In genomic region chr1:179954494-179955317, GRCh38 we compare ENCODE assay signal across 8 cellular contexts. TPM values are rescaled to one million over a fixed set of nuclear protein-coding genes. Genes with fewer than 3 reads are reported as not detected.
A peak's percentile ranks its signal among the peaks of the same experiment; 100 is the strongest.
DNase-seq lines count a peak whose midpoint lies in the region; ATAC-seq, FAIRE-seq and TF ChIP-seq lines count a peak whose summit lies in the region.

Gene CEP350, plus strand, starts transcription at chr1:179954810. Its CDS starts 31,372 bp downstream, at chr1:179986182.

- no peak; the same call in 1 of the 2 replicates for TF ChIP-seq RAD21 in HepG2 (CRISPR knock-in tag; IDR thresholded peaks at IDR 0.05)

- ATAC-seq in GM19438 (IDR thresholded peaks at IDR 0.05; ENCODE audit: low read depth, unreplicated experiment): peak; percentile 90
- ATAC-seq in HG03575 (IDR thresholded peaks at IDR 0.05; ENCODE audit: extremely low read depth, insufficient number of reproducible peaks, low FRiP score, unreplicated experiment): peak; percentile 87
- peak; percentile 98 for ATAC-seq in HepG2

- no peaks in the 10 kb centered on the region for H3K36me3 Mint-ChIP-seq in activated CD4-positive, alpha-beta memory T cell treated with anti-CD3 and anti-CD28 coated beads for 36 hours

- peak within 1 kb of the TSS; percentile 82 for H3K4me2 ChIP-seq in HepG2 (ENCODE audit: low read depth, low read length)

- peak; percentile 98 for DNase-seq in CD1c-positive myeloid dendritic cell (ENCODE audit: extremely low spot score)
- DNase-seq in NCI-H82 treated with DMSO at 0.1 percent for 48 hours (lab: John Stamatoyannopoulos, UW; ENCODE audit: unreplicated experiment): peak; percentile 99
- peak; percentile 99 for DNase-seq in activated CD4-positive, alpha-beta memory T cell treated with anti-CD3 and anti-CD28 coated beads for 36 hours
- DNase-seq in dermis microvascular lymphatic vessel endothelial cell (ENCODE audit: low read depth in 2 of 2): peak; percentile 96 to 99
- peak; percentile 98 for DNase-seq in HepG2 (ENCODE audit: low spot score)
- peak; percentile 98 for DNase-seq in stimulated activated CD4-positive, alpha-beta T cell treated with anti-CD3 and anti-CD28 coated beads, Interleukin-4, amount 100 ng/mL, for 1 hour

- H2AFZ ChIP-seq in HepG2 (ENCODE audit: low read length): peak within 1 kb of the TSS; percentile 99

- H3K4me1 Mint-ChIP-seq in activated CD4-positive, alpha-beta memory T cell treated with anti-CD3 and anti-CD28 coated beads for 36 hours (ENCODE audit: low read depth): peaks cover 42% of the 10 kb centered on the region

- FAIRE-seq in HepG2 (lab: Jason Lieb, UNC): peak; percentile 100

- no TSS peak for BruUV-seq in HepG2 (replicated peaks; lab: Mats Ljungman, UMichigan)

- H3K4me3 Mint-ChIP-seq in activated CD4-positive, alpha-beta memory T cell treated with anti-CD3 and anti-CD28 coated beads for 36 hours: peak within 1 kb of the TSS; percentile 80

- peak within 1 kb of the TSS; percentile 86 for H3K27ac ChIP-seq in HepG2 (ENCODE audit: extremely low read length, insufficient read depth, low read length)

- no peaks in the 10 kb centered on the region for H3K36me3 ChIP-seq in HepG2 (replicated peaks in 1 of 2; ENCODE audit: control insufficient read depth in 1 of 2, insufficient read depth in 2 of 2, low read length in 2 of 2)

- CTCF ChIA-PET in activated CD4-positive, alpha-beta memory T cell treated with anti-CD3 and anti-CD28 coated beads for 36 hours (lab: Charles Lee): interaction anchor here (0.8 to 3.2 kb wide), 5 partner anchors 12 to 140 kb away, joined by 3 to 11 read pairs (median 4); no protein-coding TSS in a partner anchor
- CTCF ChIA-PET in HepG2 (lab: Yijun Ruan, JAX; ENCODE audit: low intra/inter-chr PET ratio, low total read pairs): no interaction called here

- TF ChIP-seq POLR2A in HepG2 (IDR thresholded peaks at IDR 0.05; ENCODE audit: insufficient read depth in 1 of 2, low read depth in 2 of 2, low read length in 2 of 2): peak; percentile 72 to 90

- H3K9me3 ChIP-seq in HepG2 (ENCODE audit: low read length): no peaks in the 10 kb centered on the region

- H4K20me1 ChIP-seq in HepG2 (ENCODE audit: insufficient read depth, low read length): peaks cover 17% of the 10 kb centered on the region; the same call in 1 of the 2 replicates

- H3K27ac Mint-ChIP-seq in activated CD4-positive, alpha-beta memory T cell treated with anti-CD3 and anti-CD28 coated beads for 36 hours: peak within 1 kb of the TSS; percentile 95

- no peaks in the 10 kb centered on the region for H3K27me3 Mint-ChIP-seq in activated CD4-positive, alpha-beta memory T cell treated with anti-CD3 and anti-CD28 coated beads for 36 hours

- peak within 1 kb of the TSS; percentile 96 to 99 (median 98) for H3K4me3 ChIP-seq in HepG2 (replicated peaks in 1 of 3; ENCODE audit: insufficient read depth in 1 of 3, low read depth in 2 of 3, low read length in 3 of 3)

- H3K9me3 Mint-ChIP-seq in activated CD4-positive, alpha-beta memory T cell treated with anti-CD3 and anti-CD28 coated beads for 36 hours: no peaks in the 10 kb centered on the region

- POLR2A ChIA-PET in activated CD4-positive, alpha-beta memory T cell treated with anti-CD3 and anti-CD28 coated beads for 36 hours (lab: Charles Lee): interaction anchor here (1.0 to 2.1 kb wide), 4 partner anchors 72 to 277 kb away, joined by 4 to 12 read pairs (median 5); partner anchors contain the start of gene TOR1AIP1
- POLR2A ChIA-PET in HepG2 (lab: Yijun Ruan, JAX): interaction anchor here (0.6 to 2.5 kb wide), 5 partner anchors 11 to 87 kb away, joined by 3 to 23 read pairs (median 3); partner anchors contain the start of gene TOR1AIP1

- H3K4me1 ChIP-seq in HepG2 (ENCODE audit: insufficient read depth, low read length): peaks cover 20% of the 10 kb centered on the region

- H3K9ac ChIP-seq in HepG2 (ENCODE audit: insufficient read depth, low read depth, low read length): peak within 1 kb of the TSS; percentile 93

- peaks cover 48% of the 10 kb centered on the region for H3K79me2 ChIP-seq in HepG2 (ENCODE audit: insufficient read depth, low read length)

- intact Hi-C loops in activated CD4-positive, alpha-beta memory T cell treated with anti-CD3 and anti-CD28 coated beads for 36 hours (cut with micrococcal nuclease): loop anchor here (1.0 to 5.0 kb wide), 5 partner anchors 72 to 1068 kb away; partner anchors contain the start of genes ACBD6, FAM20B, QSOX1 and STX6
- intact Hi-C loops in HepG2 (cut with micrococcal nuclease; ENCODE audit: unreplicated experiment): loop anchor here (1.0 to 10.0 kb wide), 4 partner anchors 70 to 200 kb away; partner anchors contain the start of genes QSOX1 and TOR1AIP1

- 0% methylated on average over 20 of the region's 73 CpGs for WGBS in HepG2 (ENCODE audit: low lambda C conversion rate)

- in situ Hi-C loops in HepG2 (cut with HindIII; ENCODE audit: extremely low pct_ligation_motif_present, low pct_unique_long_range_greater_than_20kb): no loop called here

- TF ChIP-seq EP300 in HepG2 (IDR thresholded peaks at IDR 0.05; ENCODE audit: low read depth in 2 of 2, low read length in 2 of 2) (no peak), HepG2 (CRISPR knock-in tag; IDR thresholded peaks at IDR 0.05; ENCODE audit: borderline replicate concordance) (no peak)

- H3K27me3 ChIP-seq in HepG2 (ENCODE audit: control insufficient read depth in 1 of 2, insufficient read depth in 2 of 2, low read length in 2 of 2): no peaks in the 10 kb centered on the region; a peak in 1 of 5 replicates

- TF ChIP-seq CTCF in HepG2 (CRISPR knock-in tag; IDR thresholded peaks at IDR 0.05): 0 out of 2 replicates have a peak, but pooled peaks have one; percentile 10

TF ChIP-seq in HepG2, 621 proteins besides CTCF, POLR2A, EP300 and RAD21 (continues in another document):
- TF ChIP-seq KDM5B (CRISPR knock-in tag; IDR thresholded peaks at IDR 0.05; ENCODE audit: borderline replicate concordance) (peak; percentile 92; the same call in 1 of the 2 replicates), MTF2 (CRISPR knock-in tag; IDR thresholded peaks at IDR 0.05; ENCODE audit: borderline replicate concordance) (peak; percentile 48; the same call in 1 of the 2 replicates), ZNF580 (CRISPR knock-in tag; IDR thresholded peaks at IDR 0.05; ENCODE audit: borderline replicate concordance, low read depth) (peak; percentile 86; the same call in 1 of the 2 replicates), SOX5 (CRISPR knock-in tag; IDR thresholded peaks at IDR 0.05; ENCODE audit: borderline replicate concordance) (peak; percentile 58; the same call in 1 of the 2 replicates), MXI1 (IDR thresholded peaks at IDR 0.05; ENCODE audit: borderline replicate concordance, low read depth, low read length) (peak; percentile 75; the same call in 1 of the 3 replicates), KAT8 (CRISPR knock-in tag; IDR thresholded peaks at IDR 0.05) (peak; percentile 92), THAP9 (CRISPR knock-in tag; IDR thresholded peaks at IDR 0.05; ENCODE audit: borderline replicate concordance) (peak; percentile 89), ZSCAN30 (CRISPR knock-in tag; IDR thresholded peaks at IDR 0.05) (no peak)

RNA-seq across cellular contexts. Expression of gene CEP350, which starts in this region (rescaled TPM):
- 10 to 100 TPM; 31.7 to 34.2 TPM for total RNA-seq in activated CD4-positive, alpha-beta memory T cell treated with anti-CD3 and anti-CD28 coated beads for 36 hours
- 33.3 and 41.5 TPM in 2 replicates for total RNA-seq in dermis microvascular lymphatic vessel endothelial cell
- total RNA-seq in HepG2 (2016; rRNA removed; fragmentation: Illumina TruSeq; extraction: Trizol): 35.9 and 46.6 TPM in 2 replicates
- 13.1 and 13.7 TPM in 2 replicates for total RNA-seq in HepG2 (2016; cell fraction: cytosol; rRNA removed; fragmentation: Illumina TruSeq; extraction: Trizol; ENCODE audit: low read depth)
- 32.1 and 46.7 TPM in 2 replicates for total RNA-seq in HepG2 (2016; cell fraction: insoluble cytoplasmic fraction; rRNA removed; fragmentation: Illumina TruSeq; extraction: Trizol)
- total RNA-seq in HepG2 (2016; cell fraction: membrane; rRNA removed; fragmentation: Illumina TruSeq; extraction: Trizol): 15.1 and 16.1 TPM in 2 replicates
- 45.6 and 46.3 TPM in 2 replicates for total RNA-seq in HepG2 (2016; cell fraction: nucleus; rRNA removed; fragmentation: Illumina TruSeq; extraction: Trizol)
- polyA plus RNA-seq in HepG2 (2011; rRNA removed): 6.1 and 7.6 TPM in 2 replicates
- polyA plus RNA-seq in HepG2 (2011; cell fraction: cytosol; rRNA removed): 3.3 and 5.5 TPM in 2 replicates
- 5.1 and 6.1 TPM in 2 replicates for polyA plus RNA-seq in HepG2 (2011; cell fraction: nucleus; rRNA removed)
- 10.6 and 13.8 TPM in 2 replicates for polyA plus RNA-seq in HepG2 (2012)
- polyA plus RNA-seq in HepG2 (2016; cell fraction: cytosol; fragmentation: Illumina TruSeq; extraction: Trizol; ENCODE audit: low read depth): 0.24 and 0.28 TPM in 2 replicates
- polyA plus RNA-seq in HepG2 (2016; cell fraction: insoluble cytoplasmic fraction; fragmentation: Illumina TruSeq; extraction: Trizol; ENCODE audit: low read depth): 13.0 and 15.4 TPM in 2 replicates
- 1.1 TPM in 2 replicates for polyA plus RNA-seq in HepG2 (2016; cell fraction: membrane; fragmentation: Illumina TruSeq; extraction: Trizol; ENCODE audit: low read depth)
- polyA plus RNA-seq in HepG2 (2016; cell fraction: nucleus; fragmentation: Illumina TruSeq; extraction: Trizol; ENCODE audit: insufficient read depth, low read depth): 17.2 and 17.7 TPM in 2 replicates
- 14.7 and 47.0 TPM in 2 replicates for polyA minus RNA-seq in HepG2 (2011; rRNA and poly(A)+ RNA removed; ENCODE audit: low replicate concordance)
- 26.8 and 27.3 TPM in 2 replicates for polyA minus RNA-seq in HepG2 (2011; cell fraction: cytosol; rRNA and poly(A)+ RNA removed)
- 52.7 and 66.4 TPM in 2 replicates for polyA minus RNA-seq in HepG2 (2011; cell fraction: nucleus; rRNA and poly(A)+ RNA removed)

Comparison
In these comparisons a context has a peak if more than half of its experiments do, and no peak if none do; other contexts are left out.
1. Peak in every context shown above with its lines: DNase-seq, ATAC-seq, H3K4me3 ChIP-seq and H3K27ac ChIP-seq.